In genomic region chr2:25797607-25798488, GRCh38 we compare ENCODE assay signal across 19 cellular contexts.
DNase-seq lines count a peak whose midpoint lies in the region; ATAC-seq, FAIRE-seq and TF ChIP-seq lines count a peak whose summit lies in the region.
"Had no signal": no experiment of that assay in that cellular context is flagged by ENCODE, and none has a peak within 500 bp of the region (broad histone marks: within the 10 kb centered on the region; RNA-seq: fewer than 3 reads in every experiment).

No MANE protein-coding gene starts in this region.

- peak overlapping the region; percentile 42 to 66 for H3K27ac Mint-ChIP-seq in activated naive CD4-positive, alpha-beta T cell treated with anti-CD3 and anti-CD28 coated beads, Interleukin-2, amount 50 U/mL, for 72 hours
- peak overlapping the region; percentile 92 to 95 for H3K27ac Mint-ChIP-seq in natural killer cell treated with Interleukin-12 subunit alpha and Interleukin-12 subunit beta and Interleukin-15 and Interleukin-18, amount 100 ng/mL, for 72 hours

- H3K4me3 ChIP-seq in foreskin fibroblast (ENCODE audit: low read depth in 1 of 2, low read length in 2 of 2): no peak overlapping the region
- H3K4me3 ChIP-seq: hepatocyte, thoracic aorta had no signal

- H3K36me3 Mint-ChIP-seq in activated naive CD4-positive, alpha-beta T cell treated with anti-CD3 and anti-CD28 coated beads, Interleukin-2, amount 50 U/mL, for 72 hours: peaks cover 25 to 45% of the 10 kb centered on the region in 2 donors
- H3K36me3 Mint-ChIP-seq in natural killer cell treated with Interleukin-12 subunit alpha and Interleukin-12 subunit beta and Interleukin-15 and Interleukin-18, amount 100 ng/mL, for 72 hours: peaks cover 13% of the 10 kb centered on the region

- peak; percentile 14 for DNase-seq in activated T-cell treated with anti-CD3 and anti-CD28 coated beads for 48 hours (ENCODE audit: low read depth)
- DNase-seq in activated T-cell treated with anti-CD3 and anti-CD28 coated beads, Interleukin-2, amount 50 U/mL, for 1 hour: no peak
- DNase-seq in GM19239 (ENCODE audit: insufficient read length, low spot score): no peak
- no peak for DNase-seq in activated naive CD4-positive, alpha-beta T cell treated with anti-CD3 and anti-CD28 coated beads, Interleukin-2, amount 50 U/mL, for 72 hours (ENCODE audit: low spot score in 2 of 2)
- DNase-seq in natural killer cell treated with Interleukin-12 subunit alpha and Interleukin-12 subunit beta and Interleukin-15 and Interleukin-18, amount 100 ng/mL, for 72 hours (ENCODE audit: low spot score): no peak
- DNase-seq in T1000 (lab: John Stamatoyannopoulos, UW): no peak
- DNase-seq in foreskin fibroblast: no peak
- no peak for DNase-seq in SKM-1 treated with dmso at 0.1 percent for 144 hours (lab: John Stamatoyannopoulos, UW; ENCODE audit: unreplicated experiment)
- DNase-seq: activated CD8-positive, alpha-beta memory T cell treated with anti-CD3 and anti-CD28 coated beads, Interleukin-2, amount 50 U/mL, for 4 hours; islet precursor cell; mammary epithelial cell; naive B cell; NCI-H1436 treated with DMSO at 0.1 percent for 48 hours; NCI-H2171 treated with DMSO at 0.1 percent for 48 hours; NCI-H526 treated with DMSO at 0.1 percent for 48 hours; posterior cingulate gyrus; SW 1271 had no signal

- ATAC-seq in activated naive CD4-positive, alpha-beta T cell treated with anti-CD3 and anti-CD28 coated beads, Interleukin-2, amount 50 U/mL, for 72 hours: peak; percentile 56 to 63
- ATAC-seq in natural killer cell treated with Interleukin-12 subunit alpha and Interleukin-12 subunit beta and Interleukin-15 and Interleukin-18, amount 100 ng/mL, for 72 hours: peak in 1 of 2 donors; percentile 59

- H3K4me1 Mint-ChIP-seq in natural killer cell treated with Interleukin-12 subunit alpha and Interleukin-12 subunit beta and Interleukin-15 and Interleukin-18, amount 100 ng/mL, for 72 hours (ENCODE audit: low read depth in 2 of 2): peaks cover 51 to 58% of the 10 kb centered on the region in 2 donors

- peak overlapping the region; percentile 65 for H3K4me3 Mint-ChIP-seq in natural killer cell treated with Interleukin-12 subunit alpha and Interleukin-12 subunit beta and Interleukin-15 and Interleukin-18, amount 100 ng/mL, for 72 hours
- H3K4me3 Mint-ChIP-seq: naive B cell had no signal

- no peaks in the 10 kb centered on the region for H3K27me3 Mint-ChIP-seq in natural killer cell treated with Interleukin-12 subunit alpha and Interleukin-12 subunit beta and Interleukin-15 and Interleukin-18, amount 100 ng/mL, for 72 hours
- H3K27me3 Mint-ChIP-seq: naive B cell had no signal

- FAIRE-seq in GM19239 (lab: Jason Lieb, UNC): peak; percentile 79

- H3K9me3 Mint-ChIP-seq in activated naive CD4-positive, alpha-beta T cell treated with anti-CD3 and anti-CD28 coated beads, Interleukin-2, amount 50 U/mL, for 72 hours: no peaks in the 10 kb centered on the region
- H3K9me3 Mint-ChIP-seq in natural killer cell treated with Interleukin-12 subunit alpha and Interleukin-12 subunit beta and Interleukin-15 and Interleukin-18, amount 100 ng/mL, for 72 hours: no peaks in the 10 kb centered on the region
- H3K9me3 Mint-ChIP-seq: naive B cell had no signal

- no peak for TF ChIP-seq CTCF in foreskin fibroblast (IDR thresholded peaks at IDR 0.05; ENCODE audit: low read depth, low read length)
